In genomic region chr18:12976305-12976704, GRCh38 we compare ENCODE assay signal across 20 cellular contexts.
"Had no signal": no experiment of that assay in that cellular context is flagged by ENCODE, and none has a peak within 500 bp of the region (broad histone marks: within the 10 kb centered on the region; RNA-seq: fewer than 3 reads in every experiment).

No MANE protein-coding gene starts in this region.

- H3K27me3 Mint-ChIP-seq: central memory CD8-positive, alpha-beta T cell; naive B cell had no signal

- H3K9me3 ChIP-seq: gastrocnemius medialis, prostate gland, right lobe of liver, stomach, upper lobe of right lung had no signal

- ATAC-seq: esophagus mucosa; gastrocnemius medialis; stimulated activated effector memory CD8-positive, alpha-beta T cell treated with anti-CD3 and anti-CD28 coated beads, Interleukin-12 subunit alpha, Interleukin-12 subunit beta, amount 100 ng/mL, for 72 hours; upper lobe of right lung had no signal

- H3K4me3 Mint-ChIP-seq: central memory CD8-positive, alpha-beta T cell; immature natural killer cell; naive B cell; nephron; stimulated activated effector memory CD8-positive, alpha-beta T cell treated with anti-CD3 and anti-CD28 coated beads, Interleukin-12 subunit alpha, Interleukin-12 subunit beta, amount 100 ng/mL, for 72 hours had no signal

- DNase-seq: cortex of kidney; dorsolateral prefrontal cortex; effector CD8-positive, alpha-beta T cell; gastrocnemius medialis; immature natural killer cell; kidney; left cardiac atrium; mesendoderm; naive B cell; right lobe of liver; stimulated activated CD4-positive, alpha-beta T cell treated with anti-CD3 and anti-CD28 coated beads, Interleukin-4, amount 100 ng/mL, for 1 hour; stimulated activated CD8-positive, alpha-beta memory T cell treated with anti-CD3 and anti-CD28 coated beads, Interleukin-4, amount 100 ng/mL, for 48 hours; stomach; upper lobe of right lung had no signal

- H3K27ac Mint-ChIP-seq: nephron; stimulated activated effector memory CD8-positive, alpha-beta T cell treated with anti-CD3 and anti-CD28 coated beads, Interleukin-12 subunit alpha, Interleukin-12 subunit beta, amount 100 ng/mL, for 72 hours had no signal

- H3K4me3 ChIP-seq: dorsolateral prefrontal cortex, gastrocnemius medialis, prostate gland, right lobe of liver, stomach, upper lobe of right lung had no signal

- H3K27ac ChIP-seq: gastrocnemius medialis, parathyroid adenoma, prostate gland, right lobe of liver, stomach, upper lobe of right lung had no signal

- H3K27me3 ChIP-seq: dorsolateral prefrontal cortex, gastrocnemius medialis, right lobe of liver, stomach, upper lobe of right lung had no signal

- H3K9me3 Mint-ChIP-seq: central memory CD8-positive, alpha-beta T cell; immature natural killer cell; naive B cell; stimulated activated effector memory CD8-positive, alpha-beta T cell treated with anti-CD3 and anti-CD28 coated beads, Interleukin-12 subunit alpha, Interleukin-12 subunit beta, amount 100 ng/mL, for 72 hours had no signal

- H3K4me1 ChIP-seq: gastrocnemius medialis, parathyroid adenoma, prostate gland, right lobe of liver, upper lobe of right lung had no signal

- H3K4me1 Mint-ChIP-seq: immature natural killer cell, nephron had no signal
